In the genomic region with DNA sequence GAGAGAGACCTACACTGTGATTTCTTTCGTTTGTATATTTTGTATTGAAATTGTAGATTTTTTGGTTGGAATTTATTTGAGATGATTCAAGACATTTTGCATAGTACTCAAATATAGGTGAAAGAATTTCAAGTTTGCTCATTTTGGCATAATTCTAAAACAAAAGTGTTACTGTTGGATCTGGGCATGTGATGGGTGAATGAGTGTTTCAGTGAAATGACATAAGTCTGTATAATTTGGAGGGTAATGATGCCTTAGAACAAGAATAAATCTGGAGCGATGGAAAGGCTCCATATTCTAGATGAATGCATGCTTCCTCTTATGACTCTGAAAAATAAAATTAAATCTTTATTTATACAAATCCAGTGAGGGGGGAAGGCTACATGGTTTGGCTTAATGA, we compare ENCODE assay signal across 23 cellular contexts.
"Had no signal": no experiment of that assay in that cellular context is flagged by ENCODE, and none has a peak within 500 bp of the region (broad histone marks: within the 10 kb centered on the region; RNA-seq: fewer than 3 reads in every experiment).

No MANE protein-coding gene starts in this region.

- H3K27me3 Mint-ChIP-seq: activated CD4-positive, alpha-beta memory T cell treated with anti-CD3 and anti-CD28 coated beads for 36 hours; activated naive CD4-positive, alpha-beta T cell treated with anti-CD3 and anti-CD28 coated beads, Interleukin-2, amount 50 U/mL, for 24 hours had no signal

- H3K27ac Mint-ChIP-seq: activated CD4-positive, alpha-beta memory T cell treated with anti-CD3 and anti-CD28 coated beads for 36 hours; activated naive CD4-positive, alpha-beta T cell treated with anti-CD3 and anti-CD28 coated beads, Interleukin-2, amount 50 U/mL, for 24 hours; naive thymus-derived CD4-positive, alpha-beta T cell; T-helper 17 cell had no signal

- H3K36me3 Mint-ChIP-seq: activated CD4-positive, alpha-beta memory T cell treated with anti-CD3 and anti-CD28 coated beads for 36 hours; activated naive CD4-positive, alpha-beta T cell treated with anti-CD3 and anti-CD28 coated beads, Interleukin-2, amount 50 U/mL, for 24 hours; naive thymus-derived CD4-positive, alpha-beta T cell had no signal

- H3K4me3 Mint-ChIP-seq: activated CD4-positive, alpha-beta memory T cell treated with anti-CD3 and anti-CD28 coated beads for 36 hours; activated naive CD4-positive, alpha-beta T cell treated with anti-CD3 and anti-CD28 coated beads, Interleukin-2, amount 50 U/mL, for 24 hours; naive thymus-derived CD4-positive, alpha-beta T cell; neural crest cell; T-helper 17 cell had no signal

- H3K27ac ChIP-seq: brain microvascular endothelial cell, upper lobe of right lung had no signal

- H3K9me3 Mint-ChIP-seq: activated CD4-positive, alpha-beta memory T cell treated with anti-CD3 and anti-CD28 coated beads for 36 hours; activated naive CD4-positive, alpha-beta T cell treated with anti-CD3 and anti-CD28 coated beads, Interleukin-2, amount 50 U/mL, for 24 hours; naive thymus-derived CD4-positive, alpha-beta T cell; neural crest cell had no signal

- H3K27me3 ChIP-seq: brain microvascular endothelial cell, esophagus muscularis mucosa, thyroid gland, upper lobe of right lung had no signal

- ATAC-seq: left colon; naive thymus-derived CD4-positive, alpha-beta T cell; T-helper 17 cell; upper lobe of right lung had no signal

- H3K4me1 Mint-ChIP-seq: activated naive CD4-positive, alpha-beta T cell treated with anti-CD3 and anti-CD28 coated beads, Interleukin-2, amount 50 U/mL, for 24 hours had no signal

- DNase-seq: activated CD4-positive, alpha-beta memory T cell treated with anti-CD3 and anti-CD28 coated beads for 36 hours; activated CD4-positive, alpha-beta T cell treated with anti-CD3 and anti-CD28 coated beads for 48 hours; activated gamma-delta T cell; aorta; brain microvascular endothelial cell; central memory CD4-positive, alpha-beta T cell; dermis blood vessel endothelial cell; effector memory CD4-positive, alpha-beta T cell; islet precursor cell; left colon; naive thymus-derived CD4-positive, alpha-beta T cell; occipital lobe; retina; stimulated activated CD4-positive, alpha-beta T cell treated with anti-CD3 and anti-CD28 coated beads, Interleukin-4, amount 100 ng/mL, for 1 hour; stimulated activated naive CD4-positive, alpha-beta T cell; SW 1271; T-helper 17 cell; thyroid gland; upper lobe of right lung had no signal

- H3K4me3 ChIP-seq: esophagus muscularis mucosa, lung, thyroid gland, upper lobe of right lung had no signal
